11 cellular contexts compared by ENCODE assay signal in the genomic region with DNA sequence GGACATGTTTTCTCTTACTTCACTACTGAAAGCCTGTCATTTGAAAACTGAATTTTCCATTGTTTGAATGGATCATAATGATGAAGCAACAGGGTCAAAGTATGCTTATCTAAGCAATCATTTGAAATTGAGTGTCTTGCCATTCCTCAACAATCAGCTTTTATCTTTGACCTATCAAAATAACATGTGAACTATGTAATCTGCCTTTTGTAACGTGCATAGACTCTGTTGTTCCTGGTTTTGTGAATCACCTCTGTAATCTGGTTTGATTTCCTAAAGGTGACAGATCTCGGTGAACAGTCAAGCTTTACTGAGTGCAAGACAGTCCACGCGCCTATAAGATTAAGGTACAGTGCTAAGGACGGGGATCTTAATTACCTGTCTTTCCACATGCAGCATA. TPM values are rescaled to one million over a fixed set of nuclear protein-coding genes. Genes with fewer than 3 reads are reported as not detected.
DNase-seq lines count a peak whose midpoint lies in the region; ATAC-seq, FAIRE-seq and TF ChIP-seq lines count a peak whose summit lies in the region.
"Had no signal": no experiment of that assay in that cellular context is flagged by ENCODE, and none has a peak within 500 bp of the region (broad histone marks: within the 10 kb centered on the region; RNA-seq: fewer than 3 reads in every experiment).

No MANE protein-coding gene starts in this region.

- intact Hi-C loops in right lobe of liver (cut with DNase I) (no loop called here), HepG2 (cut with micrococcal nuclease; ENCODE audit: unreplicated experiment) (no loop called here), colonic mucosa (cut with DNase I) (loop anchor here (10.0 kb wide), 2 partner anchors 145 to 1295 kb away; no protein-coding TSS in a partner anchor), posterior cingulate gyrus (cut with DNase I) (loop anchor here (5.0 to 10.0 kb wide), 3 partner anchors 42 to 1095 kb away; no protein-coding TSS in a partner anchor)

- H2AFZ ChIP-seq in HepG2 (ENCODE audit: low read length), result no peak overlapping the region

- TF ChIP-seq EP300 in HepG2 (IDR thresholded peaks at IDR 0.05; ENCODE audit: low read depth in 2 of 2, low read length in 2 of 2) (no peak), HepG2 (CRISPR knock-in tag; IDR thresholded peaks at IDR 0.05; ENCODE audit: borderline replicate concordance) (no peak)

- H3K27ac Mint-ChIP-seq in naive B cell, result peak overlapping the region in 5 of 6 donors; percentile 40 to 79 (median 71)

- TF ChIP-seq CTCF in right lobe of liver (IDR thresholded peaks at IDR 0.05), result no peak
- TF ChIP-seq CTCF in HepG2 (CRISPR knock-in tag; IDR thresholded peaks at IDR 0.05), result no peak
- no peak for TF ChIP-seq CTCF in colonic mucosa (IDR thresholded peaks at IDR 0.05)

- H3K4me3 Mint-ChIP-seq in naive B cell, result peak overlapping the region; percentile 81 to 100 (median 96)

- WGBS in right lobe of liver (ENCODE audit: insufficient coverage, low coverage, low lambda C conversion rate, missing lambda C conversion rate), result 29% methylated on average over 5 of the region's 5 CpGs
- WGBS in HepG2 (ENCODE audit: low lambda C conversion rate), result 20% methylated on average over 5 of the region's 5 CpGs

- H3K27me3 Mint-ChIP-seq in naive B cell, result no peaks in the 10 kb centered on the region

- no peak for TF ChIP-seq POLR2A in right lobe of liver (IDR thresholded peaks at IDR 0.05)
- no peak for TF ChIP-seq POLR2A in HepG2 (IDR thresholded peaks at IDR 0.05; ENCODE audit: insufficient read depth in 1 of 2, low read depth in 2 of 2, low read length in 2 of 2)

- H4K20me1 ChIP-seq in HepG2 (ENCODE audit: insufficient read depth, low read length), result no peaks in the 10 kb centered on the region

- no peaks in the 10 kb centered on the region for H3K9me3 ChIP-seq in right lobe of liver
- no peaks in the 10 kb centered on the region for H3K9me3 ChIP-seq in HepG2 (ENCODE audit: low read length)
- H3K9me3 ChIP-seq in colonic mucosa, result no peaks in the 10 kb centered on the region

- no peaks in the 10 kb centered on the region for H3K79me2 ChIP-seq in HepG2 (ENCODE audit: insufficient read depth, low read length)

- H3K9me3 Mint-ChIP-seq in naive B cell, result no peaks in the 10 kb centered on the region

- H3K4me3 ChIP-seq in right lobe of liver, result peak overlapping the region in 2 of 3 donors; percentile 4 to 26
- H3K4me3 ChIP-seq in HepG2 (replicated peaks in 1 of 3; ENCODE audit: insufficient read depth in 1 of 3, low read depth in 2 of 3, low read length in 3 of 3), result no peak overlapping the region
- no peak overlapping the region for H3K4me3 ChIP-seq in colonic mucosa

- DNase-seq in right lobe of liver (no peak), HepG2 (ENCODE audit: low spot score) (no peak), colonic mucosa (no peak), naive B cell (no peak), posterior cingulate gyrus (no peak), SKM-1 (lab: John Stamatoyannopoulos, UW; ENCODE audit: unreplicated experiment) (no peak)
- DNase-seq in NK-92 treated with Interleukin-12 subunit alpha and Interleukin-12 subunit beta, amount 100 ng/mL, for 24 hours (lab: John Stamatoyannopoulos, UW), result no peak
- DNase-seq: stimulated activated CD4-positive, alpha-beta T cell treated with anti-CD3 and anti-CD28 coated beads, Interleukin-4, amount 100 ng/mL, for 1 hour had no signal

- TF ChIP-seq RAD21 in HepG2 (CRISPR knock-in tag; IDR thresholded peaks at IDR 0.05), result no peak

- H3K27ac ChIP-seq in right lobe of liver (peak overlapping the region in 2 of 3 donors; percentile 12 to 80), HepG2 (ENCODE audit: extremely low read length, insufficient read depth, low read length) (no peak overlapping the region), colonic mucosa (peak overlapping the region; percentile 41)
- H3K27ac ChIP-seq: VCaP had no signal

- H3K4me2 ChIP-seq in HepG2 (ENCODE audit: low read depth, low read length), result no peak overlapping the region

- H3K36me3 ChIP-seq in right lobe of liver, result no peaks in the 10 kb centered on the region
- no peaks in the 10 kb centered on the region for H3K36me3 ChIP-seq in HepG2 (replicated peaks in 1 of 2; ENCODE audit: control insufficient read depth in 1 of 2, insufficient read depth in 2 of 2, low read length in 2 of 2)
- no peaks in the 10 kb centered on the region for H3K36me3 ChIP-seq in colonic mucosa

- H3K4me1 Mint-ChIP-seq in naive B cell, result peaks cover 28 to 40% (median 37%) of the 10 kb centered on the region in 3 donors

- no TSS peak for BruUV-seq in HepG2 (replicated peaks; lab: Mats Ljungman, UMichigan)

- in situ Hi-C loops in HepG2 (cut with HindIII; ENCODE audit: extremely low pct_ligation_motif_present, low pct_unique_long_range_greater_than_20kb), result no loop called here

- H3K4me1 ChIP-seq in right lobe of liver (peaks cover 0 to 10% (median 0%) of the 10 kb centered on the region in 4 donors), HepG2 (ENCODE audit: insufficient read depth, low read length) (0 out of 2 replicates have a peak, but pooled peaks cover 5% of the 10 kb centered on the region), colonic mucosa (no peaks in the 10 kb centered on the region)

- no peak for FAIRE-seq in HepG2 (lab: Jason Lieb, UNC)
- FAIRE-seq: keratinocyte had no signal

- ATAC-seq in right lobe of liver (no peak), HepG2 (no peak), naive B cell (ENCODE audit: low read depth in 2 of 2) (no peak), GM21381 (IDR thresholded peaks at IDR 0.05; ENCODE audit: unreplicated experiment) (no peak)

- no peaks in the 10 kb centered on the region for H3K27me3 ChIP-seq in right lobe of liver
- peaks cover 0 to 20% of the 10 kb centered on the region in 2 experiments; a peak in 3 of 5 replicates for H3K27me3 ChIP-seq in HepG2 (ENCODE audit: control insufficient read depth in 1 of 2, insufficient read depth in 2 of 2, low read length in 2 of 2)
- H3K27me3 ChIP-seq in colonic mucosa, result no peaks in the 10 kb centered on the region

- H3K9ac ChIP-seq in HepG2 (ENCODE audit: insufficient read depth, low read depth, low read length) (no peak overlapping the region), colonic mucosa (ENCODE audit: low read depth in 2 of 2, low read length in 2 of 2) (no peak overlapping the region)

- peaks cover 9 to 22% of the 10 kb centered on the region in 2 donors for H3K36me3 Mint-ChIP-seq in naive B cell

- CTCF ChIA-PET in HepG2 (lab: Yijun Ruan, JAX; ENCODE audit: low intra/inter-chr PET ratio, low total read pairs), result no interaction called here

- POLR2A ChIA-PET in HepG2 (lab: Yijun Ruan, JAX), result no interaction called here

TF ChIP-seq in HepG2, 621 proteins besides CTCF, POLR2A, EP300 and RAD21 (continues in another document):
- TF ChIP-seq MAF1 (CRISPR knock-in tag; IDR thresholded peaks at IDR 0.05; ENCODE audit: borderline replicate concordance), result no peak
- no peak for TF ChIP-seq TBX3 (IDR thresholded peaks at IDR 0.05; ENCODE audit: borderline replicate concordance)
- TF ChIP-seq ZFP1 (CRISPR knock-in tag; IDR thresholded peaks at IDR 0.05), result no peak
- no peak for TF ChIP-seq MTF1 (CRISPR knock-in tag; IDR thresholded peaks at IDR 0.05)
- no peak for TF ChIP-seq ELF3 (CRISPR knock-in tag; IDR thresholded peaks at IDR 0.05)
- no peak for TF ChIP-seq ZSCAN9 (CRISPR knock-in tag; IDR thresholded peaks at IDR 0.05; ENCODE audit: borderline replicate concordance)
- TF ChIP-seq, protein P1, sequence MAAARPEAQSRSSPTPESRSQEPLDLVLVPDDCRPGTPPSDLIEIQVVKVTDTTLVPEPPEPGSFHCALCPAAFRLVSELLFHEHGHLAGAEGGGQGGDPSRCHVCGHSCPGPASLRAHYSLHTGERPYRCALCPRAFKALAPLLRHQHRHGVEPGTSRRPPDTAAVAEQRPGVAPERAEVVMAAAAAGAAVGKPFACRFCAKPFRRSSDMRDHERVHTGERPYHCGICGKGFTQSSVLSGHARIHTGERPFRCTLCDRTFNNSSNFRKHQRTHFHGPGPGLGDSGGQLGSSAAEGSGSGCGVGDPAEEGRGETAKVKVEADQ (CRISPR knock-in tag; IDR thresholded peaks at IDR 0.05; ENCODE audit: borderline replicate concordance), result no peak

RNA-seq across cellular contexts. Expression of a gene that starts 3.3 kb away (rescaled TPM):
- total RNA-seq in right lobe of liver (10 to 100 TPM in 2 of 6 experiments, 1 to 10 TPM in 4; 4.4 to 19.4 (median 6.4) TPM), HepG2 (2016; rRNA removed; fragmentation: Illumina TruSeq; extraction: Trizol) (0.02 TPM in 1 of 2 replicates, not detected in the other), colonic mucosa (10 to 100 TPM in 1 of 2 donors, 1 to 10 TPM in 1; 7.3 to 26.9 TPM)
- total RNA-seq in HepG2 (2016; cell fraction: cytosol; rRNA removed; fragmentation: Illumina TruSeq; extraction: Trizol; ENCODE audit: low read depth), result not detected in 2 replicates
- total RNA-seq in HepG2 (2016; cell fraction: insoluble cytoplasmic fraction; rRNA removed; fragmentation: Illumina TruSeq; extraction: Trizol), result 0.04 TPM in 1 of 2 replicates, not detected in the other
- total RNA-seq in HepG2 (2016; cell fraction: membrane; rRNA removed; fragmentation: Illumina TruSeq; extraction: Trizol), result not detected in 2 replicates
- total RNA-seq in HepG2 (2016; cell fraction: nucleus; rRNA removed; fragmentation: Illumina TruSeq; extraction: Trizol), result 0.09 and 0.16 TPM in 2 replicates
- polyA plus RNA-seq in HepG2 (2011; rRNA removed) (0.01 TPM in 1 of 2 replicates, not detected in the other), naive B cell (ENCODE audit: low read depth in 6 of 6) (100 to 1,000 TPM; 402 to 547 (median 433) TPM)
- polyA plus RNA-seq in HepG2 (2011; cell fraction: cytosol; rRNA removed), result 0.03 TPM in 1 of 2 replicates, not detected in the other
- 0.14 TPM in 1 of 2 replicates, not detected in the other for polyA plus RNA-seq in HepG2 (2011; cell fraction: nucleus; rRNA removed)
- not detected in 2 replicates for polyA plus RNA-seq in HepG2 (2012)
- polyA plus RNA-seq in HepG2 (2016; cell fraction: cytosol; fragmentation: Illumina TruSeq; extraction: Trizol; ENCODE audit: low read depth), result not detected in 2 replicates
- not detected in 2 replicates for polyA plus RNA-seq in HepG2 (2016; cell fraction: insoluble cytoplasmic fraction; fragmentation: Illumina TruSeq; extraction: Trizol; ENCODE audit: low read depth)
- not detected in 2 replicates for polyA plus RNA-seq in HepG2 (2016; cell fraction: membrane; fragmentation: Illumina TruSeq; extraction: Trizol; ENCODE audit: low read depth)
- polyA plus RNA-seq in HepG2 (2016; cell fraction: nucleus; fragmentation: Illumina TruSeq; extraction: Trizol; ENCODE audit: insufficient read depth, low read depth), result 0.11 and 0.12 TPM in 2 replicates
- polyA minus RNA-seq in HepG2 (2011; rRNA and poly(A)+ RNA removed; ENCODE audit: low replicate concordance), result 0.02 and 0.61 TPM in 2 replicates
- not detected in 2 replicates for polyA minus RNA-seq in HepG2 (2011; cell fraction: cytosol; rRNA and poly(A)+ RNA removed)
- polyA minus RNA-seq in HepG2 (2011; cell fraction: nucleus; rRNA and poly(A)+ RNA removed), result 0.13 and 0.25 TPM in 2 replicates

Comparison
In these comparisons a context has a peak if more than half of its experiments do, and no peak if none do; other contexts are left out.
1. H3K4me3 ChIP-seq: peak in right lobe of liver (2 of 3); none in HepG2 (0 of 3) and colonic mucosa (single experiment).
2. intact Hi-C loops: an anchor here in colonic mucosa (10.0 kb wide) and posterior cingulate gyrus (5.0 to 10.0 kb wide); none called in right lobe of liver and HepG2.